In the genomic region with DNA sequence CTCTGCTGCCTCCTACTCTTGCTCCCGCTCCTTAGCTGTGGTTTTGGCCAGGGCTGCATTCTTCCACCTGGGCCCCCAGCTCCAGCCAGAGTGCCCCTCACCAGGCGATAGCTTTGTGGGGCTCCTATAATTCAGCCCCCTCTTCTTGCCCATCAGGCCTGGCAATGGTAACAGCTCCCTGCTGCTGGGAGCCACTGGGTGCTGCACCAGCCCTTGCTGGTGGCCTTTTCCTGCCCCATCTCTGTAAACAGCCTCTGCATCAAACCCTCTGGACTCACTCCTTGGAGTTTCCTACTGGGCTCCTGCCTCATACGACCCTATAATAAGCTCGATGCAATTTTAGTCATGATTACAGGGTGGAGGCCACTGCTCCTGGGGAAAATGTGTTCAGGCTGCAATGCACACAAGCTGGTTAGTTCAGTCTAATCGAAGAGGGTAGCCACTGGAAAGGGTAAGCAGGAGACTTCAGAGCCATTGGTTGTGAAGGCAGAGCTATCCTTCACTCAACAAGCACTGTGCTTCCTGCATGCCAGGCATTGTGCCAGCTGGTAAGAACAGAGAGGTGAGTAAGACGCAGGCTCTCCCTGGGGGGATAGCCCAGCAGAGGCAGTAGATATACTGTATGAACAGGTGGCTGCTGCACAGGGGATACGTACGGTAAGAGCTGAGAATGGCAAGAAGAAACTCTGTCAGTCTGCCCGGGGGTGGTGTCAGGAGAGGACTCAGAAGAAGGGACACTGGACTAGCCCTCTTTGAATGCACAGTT, we compare ENCODE assay signal across 14 cellular contexts.
DNase-seq lines count a peak whose midpoint lies in the region; ATAC-seq lines count a peak whose summit lies in the region.
"Had no signal": no experiment of that assay in that cellular context is flagged by ENCODE, and none has a peak within 500 bp of the region (broad histone marks: within the 10 kb centered on the region; RNA-seq: fewer than 3 reads in every experiment).

No MANE protein-coding gene starts in this region.

- H3K27me3 ChIP-seq in mucosa of rectum (ENCODE audit: control insufficient read depth in 2 of 2, insufficient read depth in 2 of 2, low read length in 2 of 2): no peaks in the 10 kb centered on the region
- H3K27me3 ChIP-seq: heart right ventricle had no signal

- no peak overlapping the region for H3K9ac ChIP-seq in mucosa of rectum (ENCODE audit: low read depth in 1 of 2, low read length in 2 of 2)

- DNase-seq in COLO668 (lab: John Stamatoyannopoulos, UW; ENCODE audit: unreplicated experiment) (peak; percentile 65), NCI-H2171 treated with DMSO at 0.1 percent for 48 hours (lab: John Stamatoyannopoulos, UW) (peak; percentile 95), anterior cingulate cortex (lab: John Stamatoyannopoulos, UW) (no peak), NOMO-1 treated with dmso at 0.1 percent for 144 hours (lab: John Stamatoyannopoulos, UW; ENCODE audit: unreplicated experiment) (no peak)
- DNase-seq: activated T-cell treated with anti-CD3 and anti-CD28 coated beads, Interleukin-2, amount 50 U/mL, for 1 hour; CD8-positive, alpha-beta memory T cell; cerebellar nuclear complex; heart right ventricle; NCI-H82; T-helper 9 cell had no signal

- no peak for ATAC-seq in HG03354 (IDR thresholded peaks at IDR 0.05; ENCODE audit: poor library complexity, severe bottlenecking, unreplicated experiment)
- no peak for ATAC-seq in GM19397 (IDR thresholded peaks at IDR 0.05; ENCODE audit: unreplicated experiment)
- ATAC-seq: heart right ventricle had no signal

- peak overlapping the region; percentile 66 for H3K27ac ChIP-seq in cingulate gyrus (ENCODE audit: low read depth, low read length)
- peak overlapping the region; percentile 43 to 48 for H3K27ac ChIP-seq in mucosa of rectum (ENCODE audit: low read depth in 2 of 2, low read length in 2 of 2)

- H3K4me1 ChIP-seq in mucosa of rectum (ENCODE audit: control insufficient read depth in 2 of 2, insufficient read depth in 2 of 2, low read length in 2 of 2): peaks cover 25 to 43% of the 10 kb centered on the region in 2 donors

- peaks cover 0 to 4% of the 10 kb centered on the region in 2 donors for H3K9me3 ChIP-seq in mucosa of rectum (ENCODE audit: control insufficient read depth in 2 of 2, low read length in 2 of 2)

- peak overlapping the region; percentile 6 to 26 for H3K4me3 ChIP-seq in mucosa of rectum (ENCODE audit: low read length in 2 of 2)
- H3K4me3 ChIP-seq: heart right ventricle had no signal

- H3K36me3 ChIP-seq in mucosa of rectum (ENCODE audit: control insufficient read depth in 2 of 2, insufficient read depth in 2 of 2, low read length in 2 of 2): peaks cover 0 to 8% of the 10 kb centered on the region in 2 donors
- H3K36me3 ChIP-seq: heart right ventricle had no signal

Comparison
In these comparisons a context has a peak if more than half of its experiments do, and no peak if none do; other contexts are left out.
1. DNase-seq: peak in COLO668 (single experiment) and NCI-H2171 treated with DMSO at 0.1 percent for 48 hours (single experiment); none in anterior cingulate cortex (0 of 58) and NOMO-1 treated with dmso at 0.1 percent for 144 hours (single experiment).